Comparison of ENCODE assay signal across 8 cellular contexts in genomic region chr2:99154643-99155536, GRCh38. TPM values are rescaled to one million over a fixed set of nuclear protein-coding genes. Genes with fewer than 3 reads are reported as not detected.
DNase-seq lines count a peak whose midpoint lies in the region; ATAC-seq and TF ChIP-seq lines count a peak whose summit lies in the region.

Gene LIPT1, plus strand, starts transcription at chr2:99154967. Its CDS starts 6,991 bp downstream, at chr2:99161958.
A gene with protein sequence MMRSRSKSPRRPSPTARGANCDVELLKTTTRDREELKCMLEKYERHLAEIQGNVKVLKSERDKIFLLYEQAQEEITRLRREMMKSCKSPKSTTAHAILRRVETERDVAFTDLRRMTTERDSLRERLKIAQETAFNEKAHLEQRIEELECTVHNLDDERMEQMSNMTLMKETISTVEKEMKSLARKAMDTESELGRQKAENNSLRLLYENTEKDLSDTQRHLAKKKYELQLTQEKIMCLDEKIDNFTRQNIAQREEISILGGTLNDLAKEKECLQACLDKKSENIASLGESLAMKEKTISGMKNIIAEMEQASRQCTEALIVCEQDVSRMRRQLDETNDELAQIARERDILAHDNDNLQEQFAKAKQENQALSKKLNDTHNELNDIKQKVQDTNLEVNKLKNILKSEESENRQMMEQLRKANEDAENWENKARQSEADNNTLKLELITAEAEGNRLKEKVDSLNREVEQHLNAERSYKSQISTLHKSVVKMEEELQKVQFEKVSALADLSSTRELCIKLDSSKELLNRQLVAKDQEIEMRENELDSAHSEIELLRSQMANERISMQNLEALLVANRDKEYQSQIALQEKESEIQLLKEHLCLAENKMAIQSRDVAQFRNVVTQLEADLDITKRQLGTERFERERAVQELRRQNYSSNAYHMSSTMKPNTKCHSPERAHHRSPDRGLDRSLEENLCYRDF (minus strand): TSS chr2:99154942. CDS start chr2:99109439, 45,503 bp downstream.

- intact Hi-C loops in activated CD4-positive, alpha-beta T cell treated with anti-CD3 and anti-CD28 coated beads for 36 hours (cut with DNase I, micrococcal nuclease), result loop anchor here (1.0 to 10.0 kb wide), 8 partner anchors 14 to 1160 kb away; partner anchors contain the start of genes C2orf15 (in 2 of the 2), MITD1 (in 2 of the 2), MRPL30 (in 2 of the 2) and EIF5B (in 1 of the 2)

- peaks cover 36% of the 10 kb centered on the region for H3K4me1 Mint-ChIP-seq in activated CD4-positive, alpha-beta T cell treated with anti-CD3 and anti-CD28 coated beads for 36 hours

- peak within 1 kb of the TSS; percentile 93 for H3K27ac Mint-ChIP-seq in activated CD4-positive, alpha-beta T cell treated with anti-CD3 and anti-CD28 coated beads for 36 hours

- peak; percentile 90 for TF ChIP-seq POLR2A in GM19193 (IDR thresholded peaks at IDR 0.05; ENCODE audit: extremely low read depth, insufficient read depth, insufficient read length)

- peak within 1 kb of the TSS; percentile 74 for H3K4me3 ChIP-seq in BE2C (ENCODE audit: low read depth, low read length)
- H3K4me3 ChIP-seq in choroid plexus epithelial cell (ENCODE audit: low read depth, low read length), result peak within 1 kb of the TSS; percentile 87

- no peaks in the 10 kb centered on the region for H3K36me3 ChIP-seq in BE2C

- H3K4me3 Mint-ChIP-seq in activated CD4-positive, alpha-beta T cell treated with anti-CD3 and anti-CD28 coated beads for 36 hours, result no peak within 1 kb of the TSS

- no peaks in the 10 kb centered on the region for H3K27me3 ChIP-seq in BE2C

- H3K9me3 Mint-ChIP-seq in activated CD4-positive, alpha-beta T cell treated with anti-CD3 and anti-CD28 coated beads for 36 hours (ENCODE audit: low read depth), result no peaks in the 10 kb centered on the region

- no peaks in the 10 kb centered on the region for H3K4me1 ChIP-seq in BE2C

- peak; percentile 82 for DNase-seq in BE2C
- peak; percentile 87 for DNase-seq in NCI-H460 (ENCODE audit: extremely low read depth, low read depth)
- peak; percentile 96 for DNase-seq in activated CD4-positive, alpha-beta T cell treated with anti-CD3 and anti-CD28 coated beads for 36 hours
- DNase-seq in choroid plexus epithelial cell (ENCODE audit: low read depth), result peak; percentile 91
- peak; percentile 93 for DNase-seq in kidney tubule cell (ENCODE audit: low spot score)
- DNase-seq in stimulated activated CD4-positive, alpha-beta T cell treated with anti-CD3 and anti-CD28 coated beads, Interleukin-1b, Interleukin-23, amount 100 ng/mL, for 24 hours (ENCODE audit: low read depth in 4 of 4, low spot score in 1 of 4), result peak; percentile 75 to 89 (median 85)

- peaks cover 26% of the 10 kb centered on the region for H3K36me3 Mint-ChIP-seq in activated CD4-positive, alpha-beta T cell treated with anti-CD3 and anti-CD28 coated beads for 36 hours (ENCODE audit: low read depth)

- POLR2A ChIA-PET in activated CD4-positive, alpha-beta T cell treated with anti-CD3 and anti-CD28 coated beads for 36 hours (lab: Charles Lee), result interaction anchor here (0.7 to 2.3 kb wide), 4 partner anchors 14 to 183 kb away, joined by 3 to 15 read pairs (median 5); partner anchors contain the start of genes C2orf15, EIF5B and MITD1

- no peaks in the 10 kb centered on the region for H3K27me3 Mint-ChIP-seq in activated CD4-positive, alpha-beta T cell treated with anti-CD3 and anti-CD28 coated beads for 36 hours

- peak; percentile 97 for ATAC-seq in HG03432 (IDR thresholded peaks at IDR 0.05; ENCODE audit: unreplicated experiment)
- peak; percentile 94 for ATAC-seq in activated CD4-positive, alpha-beta T cell treated with anti-CD3 and anti-CD28 coated beads for 36 hours

- TF ChIP-seq CTCF in BE2C (IDR thresholded peaks at IDR 0.05; ENCODE audit: low read depth, low read length) (peak; percentile 12; the same call in 1 of the 2 replicates), choroid plexus epithelial cell (conservative IDR thresholded peaks at IDR 0.05; ENCODE audit: low read depth, low read length) (peak; percentile 11)

- H3K9me3 ChIP-seq in BE2C, result no peaks in the 10 kb centered on the region

- CTCF ChIA-PET in activated CD4-positive, alpha-beta T cell treated with anti-CD3 and anti-CD28 coated beads for 36 hours (lab: Charles Lee), result interaction anchor here (0.6 to 1.7 kb wide), 4 partner anchors 19 to 1437 kb away, joined by 3 to 5 read pairs (median 4); partner anchors contain the start of genes MITD1 and MRPL30

RNA-seq across cellular contexts. Expression of gene LIPT1, which starts in this region (rescaled TPM):
- 2.5 TPM for polyA plus RNA-seq in BE2C (2012; ENCODE audit: insufficient read depth, insufficient read length, low read depth)
- 18.6 and 20.6 TPM in 2 replicates for total RNA-seq in NCI-H460 (2014; rRNA removed; shearing (Covaris generic))
- polyA plus RNA-seq in NCI-H460 (2014; cell fraction: nucleus; rRNA removed), result 21.3 and 32.0 TPM in 2 replicates
- 1 to 10 TPM; 4.6 to 4.7 TPM for total RNA-seq in activated CD4-positive, alpha-beta T cell treated with anti-CD3 and anti-CD28 coated beads for 36 hours

RNA-seq across cellular contexts. Expression of the second gene that starts in this region (rescaled TPM):
- polyA plus RNA-seq in BE2C (2012; ENCODE audit: insufficient read depth, insufficient read length, low read depth), result not detected
- total RNA-seq in NCI-H460 (2014; rRNA removed; shearing (Covaris generic)), result 8.1 and 9.2 TPM in 2 replicates
- polyA plus RNA-seq in NCI-H460 (2014; cell fraction: nucleus; rRNA removed), result 2.3 TPM in 1 of 2 replicates, not detected in the other
- total RNA-seq in activated CD4-positive, alpha-beta T cell treated with anti-CD3 and anti-CD28 coated beads for 36 hours, result 1 to 10 TPM; 6.4 to 9.4 TPM

Comparison
In these comparisons a context has a peak if more than half of its experiments do, and no peak if none do; other contexts are left out.
1. Peak in every context shown above with its lines: DNase-seq, ATAC-seq and H3K4me3 ChIP-seq.